Comparison of ENCODE assay signal across 13 cellular contexts in genomic region chr1:185401019-185401418, GRCh38.
DNase-seq lines count a peak whose midpoint lies in the region; ATAC-seq, FAIRE-seq and TF ChIP-seq lines count a peak whose summit lies in the region.
"Had no signal": no experiment of that assay in that cellular context is flagged by ENCODE, and none has a peak within 500 bp of the region (broad histone marks: within the 10 kb centered on the region; RNA-seq: fewer than 3 reads in every experiment).

No MANE protein-coding gene starts in this region.

- CTCF ChIA-PET in A549 (lab: Yijun Ruan, JAX) = interaction anchor here (1.5 kb wide), 1 partner anchor 195 kb away, joined by 5 read pairs; no protein-coding TSS in a partner anchor

- TF ChIP-seq RAD21 in A549 (conservative IDR thresholded peaks at IDR 0.05 in 1 of 2, IDR thresholded peaks at IDR 0.05 in 1 of 2) = no peak

- H3K4me3 ChIP-seq in A549 (no peak overlapping the region), HUES6 (ENCODE audit: low read depth, low read length) (no peak overlapping the region)
- H3K4me3 ChIP-seq: skin epidermis had no signal

- POLR2A ChIA-PET in A549 (lab: Yijun Ruan, JAX) = no interaction called here

- H3K27me3 ChIP-seq in HUES6 (ENCODE audit: control insufficient read depth, insufficient read depth, low read length) = no peaks in the 10 kb centered on the region

- no peak overlapping the region; the same call in 2 of the 3 replicates for H3K4me2 ChIP-seq in A549

- no peak for TF ChIP-seq CTCF in A549 (IDR thresholded peaks at IDR 0.05)

- no peaks in the 10 kb centered on the region for H3K9me3 ChIP-seq in A549
- no peaks in the 10 kb centered on the region for H3K9me3 ChIP-seq in HUES6 (ENCODE audit: control insufficient read depth, insufficient read depth, low read depth, low read length)

- 77% methylated on average over 3 of the region's 3 CpGs for WGBS in A549 (ENCODE audit: missing lambda C conversion rate)

- peak in 1 of 2 experiments; percentile 56 for DNase-seq in A549 (ENCODE audit: low read depth in 1 of 2, low spot score in 1 of 2)
- peak; percentile 48 for DNase-seq in brain pericyte (ENCODE audit: low read depth, low spot score)
- DNase-seq in iris pigment epithelial cell (ENCODE audit: low read depth) = peak; percentile 85
- DNase-seq in cerebellar nuclear complex (lab: John Stamatoyannopoulos, UW) = no peak
- no peak for DNase-seq in amniotic stem cell (lab: John Stamatoyannopoulos, UW)
- DNase-seq in putamen (ENCODE audit: low spot score) = no peak
- DNase-seq: activated naive CD4-positive, alpha-beta T cell treated with anti-CD3 and anti-CD28 coated beads, Interleukin-2, amount 10 ng/mL, durations not matched to agents 7 days and 5 days; erythroblast; NCI-H1092; nucleus accumbens had no signal

- H3K27ac ChIP-seq in A549 (peak overlapping the region in 1 of 2 experiments; percentile 69; a peak in 4 of 6 replicates), HUES6 (ENCODE audit: low read depth, low read length) (peak overlapping the region; percentile 85)

- peak overlapping the region; percentile 52 for H3K9ac ChIP-seq in HUES6 (ENCODE audit: low read length)

- ATAC-seq in A549 (peak; percentile 43 to 84; a peak in 5 of 6 replicates), GM18907 (IDR thresholded peaks at IDR 0.05; ENCODE audit: unreplicated experiment) (no peak)

- H3K36me3 ChIP-seq in HUES6 (ENCODE audit: control insufficient read depth, insufficient read depth, low read length) = no peaks in the 10 kb centered on the region

- no peak for TF ChIP-seq EP300 in A549 (IDR thresholded peaks at IDR 0.05)

- no peak for TF ChIP-seq POLR2A in A549 (IDR thresholded peaks at IDR 0.05; ENCODE audit: low read length)

- H3K4me1 ChIP-seq in A549 = peaks cover 24% of the 10 kb centered on the region
- H3K4me1 ChIP-seq in HUES6 (ENCODE audit: control insufficient read depth, insufficient read depth, low read length) = peaks cover 16% of the 10 kb centered on the region

- FAIRE-seq in A549 (lab: Jason Lieb, UNC) = no peak

TF ChIP-seq in A549, 52 proteins besides CTCF, POLR2A, EP300 and RAD21:
- TF ChIP-seq GATA3 (IDR thresholded peaks at IDR 0.05; ENCODE audit: borderline replicate concordance) (peak; percentile 21; the same call in 1 of the 2 replicates), KDM5A (IDR thresholded peaks at IDR 0.05) (no peak)

Comparison
In these comparisons a context has a peak if more than half of its experiments do, and no peak if none do; other contexts are left out.
1. DNase-seq: peak in brain pericyte (single experiment) and iris pigment epithelial cell (single experiment); none in cerebellar nuclear complex (0 of 2), amniotic stem cell (single experiment) and putamen (single experiment).